Comparison of ENCODE assay signal across 30 cellular contexts in genomic region chr9:25573281-25573680, GRCh38.
"Had no signal": no experiment of that assay in that cellular context is flagged by ENCODE, and none has a peak within 500 bp of the region (broad histone marks: within the 10 kb centered on the region; RNA-seq: fewer than 3 reads in every experiment).

No MANE protein-coding gene starts in this region.

- H2AFZ ChIP-seq: parathyroid adenoma had no signal

- H3K4me1 ChIP-seq: parathyroid adenoma, psoas muscle, spleen, suprapubic skin, testis, tibial artery, transverse colon, upper lobe of left lung, vagina had no signal

- H3K4me2 ChIP-seq: smooth muscle cell had no signal

- H3K27ac ChIP-seq: neutrophil, ovary, parathyroid adenoma, psoas muscle, skin epidermis, spleen, suprapubic skin, testis, tibial artery, transverse colon, upper lobe of left lung, vagina had no signal

- H3K4me3 ChIP-seq: ovary, psoas muscle, skin epidermis, smooth muscle cell, spleen, suprapubic skin, testis, tibial artery, transverse colon, upper lobe of left lung, vagina had no signal

- FAIRE-seq: urothelium cell line had no signal

- DNase-seq: naive thymus-derived CD4-positive, alpha-beta T cell; natural killer cell; occipital lobe; ovary; posterior cingulate gyrus; psoas muscle; right cardiac atrium; spleen; stimulated activated CD4-positive, alpha-beta T cell treated with anti-CD3 and anti-CD28 coated beads, Interleukin-12 subunit alpha, Interleukin-12 subunit beta, amount 100 ng/mL, for 4 hours; stimulated activated CD4-positive, alpha-beta T cell treated with anti-CD3 and anti-CD28 coated beads, Interleukin-1b, Interleukin-23, amount 100 ng/mL, for 48 hours; stimulated activated CD4-positive, alpha-beta T cell treated with anti-CD3 and anti-CD28 coated beads, Interleukin-4, amount 100 ng/mL, for 1 hour; stimulated activated CD4-positive, alpha-beta T cell treated with anti-CD3 and anti-CD28 coated beads, Interleukin-4, amount 100 ng/mL, for 4 hours; stimulated activated CD8-positive, alpha-beta memory T cell treated with anti-CD3 and anti-CD28 coated beads, Interleukin-4, amount 100 ng/mL, for 48 hours; stimulated activated naive CD4-positive, alpha-beta T cell; stimulated activated naive CD8-positive, alpha-beta T cell treated with anti-CD3 and anti-CD28 coated beads, Interleukin-15, amount 100 ng/mL, for 72 hours; stimulated activated naive CD8-positive, alpha-beta T cell treated with anti-CD3 and anti-CD28 coated beads, Interleukin-15, Interleukin-2, amounts not matched to agents 100 U/mL and 50 U/mL, for 24 hours; substantia nigra; testis; tibial artery; transverse colon; upper lobe of left lung had no signal

- H3K36me3 ChIP-seq: neutrophil, ovary, spleen, suprapubic skin, tibial artery, transverse colon, upper lobe of left lung, vagina had no signal

- H3K9ac ChIP-seq: parathyroid adenoma had no signal

- H3K27me3 ChIP-seq: neutrophil, ovary, spleen, suprapubic skin, testis, tibial artery, transverse colon, upper lobe of left lung, vagina had no signal

- ATAC-seq: naive thymus-derived CD4-positive, alpha-beta T cell; natural killer cell; psoas muscle; right cardiac atrium; sciatic nerve; stimulated activated memory B cell treated with anti-CD40 and anti-IgM and Interleukin-4, amounts not matched to agents 10 μg/mL and 1 μg/mL and 100 μg/mL, for 72 hours; stimulated activated naive CD8-positive, alpha-beta T cell treated with anti-CD3 and anti-CD28 coated beads, Interleukin-15, amount 100 ng/mL, for 72 hours; stimulated activated naive CD8-positive, alpha-beta T cell treated with anti-CD3 and anti-CD28 coated beads, Interleukin-15, Interleukin-2, amounts not matched to agents 100 U/mL and 50 U/mL, for 24 hours had no signal

- H3K9me3 ChIP-seq: neutrophil, ovary, psoas muscle, suprapubic skin, testis, tibial artery, transverse colon, upper lobe of left lung, vagina had no signal

- H3K79me2 ChIP-seq: parathyroid adenoma had no signal
